Comparison of ENCODE assay signal across 1 cellular context in genomic region chr19:1275260-1275975, GRCh38.
TF ChIP-seq lines count a peak whose summit lies in the region.

FAM174C (plus strand) TSS chr19:1275530; CDS start chr19:1275550, 20 bp downstream.

TF ChIP-seq in HepG2, 621 proteins besides CTCF, POLR2A, EP300 and RAD21 (continued from another document and continues in another):
- TF ChIP-seq, protein P1, sequence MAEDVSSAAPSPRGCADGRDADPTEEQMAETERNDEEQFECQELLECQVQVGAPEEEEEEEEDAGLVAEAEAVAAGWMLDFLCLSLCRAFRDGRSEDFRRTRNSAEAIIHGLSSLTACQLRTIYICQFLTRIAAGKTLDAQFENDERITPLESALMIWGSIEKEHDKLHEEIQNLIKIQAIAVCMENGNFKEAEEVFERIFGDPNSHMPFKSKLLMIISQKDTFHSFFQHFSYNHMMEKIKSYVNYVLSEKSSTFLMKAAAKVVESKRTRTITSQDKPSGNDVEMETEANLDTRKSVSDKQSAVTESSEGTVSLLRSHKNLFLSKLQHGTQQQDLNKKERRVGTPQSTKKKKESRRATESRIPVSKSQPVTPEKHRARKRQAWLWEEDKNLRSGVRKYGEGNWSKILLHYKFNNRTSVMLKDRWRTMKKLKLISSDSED (CRISPR knock-in tag; IDR thresholded peaks at IDR 0.05), result 0 out of 2 replicates have a peak, but pooled peaks have one; percentile 11
- TF ChIP-seq SMYD3 (CRISPR knock-in tag; IDR thresholded peaks at IDR 0.05), result no peak
- TF ChIP-seq ZNF558 (CRISPR knock-in tag; IDR thresholded peaks at IDR 0.05; ENCODE audit: borderline replicate concordance), result peak; percentile 90; the same call in 1 of the 2 replicates
- TF ChIP-seq, protein P2, sequence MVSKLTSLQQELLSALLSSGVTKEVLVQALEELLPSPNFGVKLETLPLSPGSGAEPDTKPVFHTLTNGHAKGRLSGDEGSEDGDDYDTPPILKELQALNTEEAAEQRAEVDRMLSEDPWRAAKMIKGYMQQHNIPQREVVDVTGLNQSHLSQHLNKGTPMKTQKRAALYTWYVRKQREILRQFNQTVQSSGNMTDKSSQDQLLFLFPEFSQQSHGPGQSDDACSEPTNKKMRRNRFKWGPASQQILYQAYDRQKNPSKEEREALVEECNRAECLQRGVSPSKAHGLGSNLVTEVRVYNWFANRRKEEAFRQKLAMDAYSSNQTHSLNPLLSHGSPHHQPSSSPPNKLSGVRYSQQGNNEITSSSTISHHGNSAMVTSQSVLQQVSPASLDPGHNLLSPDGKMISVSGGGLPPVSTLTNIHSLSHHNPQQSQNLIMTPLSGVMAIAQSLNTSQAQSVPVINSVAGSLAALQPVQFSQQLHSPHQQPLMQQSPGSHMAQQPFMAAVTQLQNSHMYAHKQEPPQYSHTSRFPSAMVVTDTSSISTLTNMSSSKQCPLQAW (CRISPR knock-in tag; IDR thresholded peaks at IDR 0.05), result no peak; the same call in 1 of the 2 replicates
- no peak for TF ChIP-seq ZNF460 (CRISPR knock-in tag; IDR thresholded peaks at IDR 0.05; ENCODE audit: borderline replicate concordance)
- TF ChIP-seq KLF15 (CRISPR knock-in tag; IDR thresholded peaks at IDR 0.05; ENCODE audit: borderline replicate concordance), result no peak
- TF ChIP-seq PHB2 (IDR thresholded peaks at IDR 0.05; ENCODE audit: partially characterized antibody), result no peak
- no peak for TF ChIP-seq ZKSCAN5 (CRISPR knock-in tag; IDR thresholded peaks at IDR 0.05)
- no peak for TF ChIP-seq BCL6 (CRISPR knock-in tag; IDR thresholded peaks at IDR 0.05)
- TF ChIP-seq ZNF337 (CRISPR knock-in tag; IDR thresholded peaks at IDR 0.05; ENCODE audit: borderline replicate concordance, low read depth), result no peak
- TF ChIP-seq, protein P3, sequence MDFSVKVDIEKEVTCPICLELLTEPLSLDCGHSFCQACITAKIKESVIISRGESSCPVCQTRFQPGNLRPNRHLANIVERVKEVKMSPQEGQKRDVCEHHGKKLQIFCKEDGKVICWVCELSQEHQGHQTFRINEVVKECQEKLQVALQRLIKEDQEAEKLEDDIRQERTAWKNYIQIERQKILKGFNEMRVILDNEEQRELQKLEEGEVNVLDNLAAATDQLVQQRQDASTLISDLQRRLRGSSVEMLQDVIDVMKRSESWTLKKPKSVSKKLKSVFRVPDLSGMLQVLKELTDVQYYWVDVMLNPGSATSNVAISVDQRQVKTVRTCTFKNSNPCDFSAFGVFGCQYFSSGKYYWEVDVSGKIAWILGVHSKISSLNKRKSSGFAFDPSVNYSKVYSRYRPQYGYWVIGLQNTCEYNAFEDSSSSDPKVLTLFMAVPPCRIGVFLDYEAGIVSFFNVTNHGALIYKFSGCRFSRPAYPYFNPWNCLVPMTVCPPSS (IDR thresholded peaks at IDR 0.05), result no peak
- TF ChIP-seq ZBTB4 (CRISPR knock-in tag; IDR thresholded peaks at IDR 0.05; ENCODE audit: borderline replicate concordance), result no peak; the same call in 1 of the 2 replicates
- TF ChIP-seq REXO4 (CRISPR knock-in tag; IDR thresholded peaks at IDR 0.05; ENCODE audit: borderline replicate concordance), result no peak
- TF ChIP-seq ZSCAN30 (CRISPR knock-in tag; IDR thresholded peaks at IDR 0.05), result no peak
- TF ChIP-seq ZNF839 (CRISPR knock-in tag; IDR thresholded peaks at IDR 0.05; ENCODE audit: borderline replicate concordance), result no peak
- TF ChIP-seq TEAD2 (CRISPR knock-in tag; IDR thresholded peaks at IDR 0.05), result no peak
- TF ChIP-seq POLR2AphosphoS2 (IDR thresholded peaks at IDR 0.05; ENCODE audit: low read depth, low read length), result no peak
- TF ChIP-seq ZBTB37 (CRISPR knock-in tag; IDR thresholded peaks at IDR 0.05), result no peak
- no peak; the same call in 1 of the 2 replicates for TF ChIP-seq POGZ (CRISPR knock-in tag; IDR thresholded peaks at IDR 0.05)
- TF ChIP-seq EEA1 (CRISPR knock-in tag; IDR thresholded peaks at IDR 0.05; ENCODE audit: borderline replicate concordance), result no peak
- no peak; the same call in 1 of the 2 replicates for TF ChIP-seq ZNF709 (CRISPR knock-in tag; IDR thresholded peaks at IDR 0.05)
- TF ChIP-seq, protein P4, sequence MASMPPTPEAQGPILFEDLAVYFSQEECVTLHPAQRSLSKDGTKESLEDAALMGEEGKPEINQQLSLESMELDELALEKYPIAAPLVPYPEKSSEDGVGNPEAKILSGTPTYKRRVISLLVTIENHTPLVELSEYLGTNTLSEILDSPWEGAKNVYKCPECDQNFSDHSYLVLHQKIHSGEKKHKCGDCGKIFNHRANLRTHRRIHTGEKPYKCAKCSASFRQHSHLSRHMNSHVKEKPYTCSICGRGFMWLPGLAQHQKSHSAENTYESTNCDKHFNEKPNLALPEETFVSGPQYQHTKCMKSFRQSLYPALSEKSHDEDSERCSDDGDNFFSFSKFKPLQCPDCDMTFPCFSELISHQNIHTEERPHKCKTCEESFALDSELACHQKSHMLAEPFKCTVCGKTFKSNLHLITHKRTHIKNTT (CRISPR knock-in tag; IDR thresholded peaks at IDR 0.05), result no peak
- TF ChIP-seq ZNF615 (CRISPR knock-in tag; IDR thresholded peaks at IDR 0.05; ENCODE audit: borderline replicate concordance), result no peak
- TF ChIP-seq, protein P5, sequence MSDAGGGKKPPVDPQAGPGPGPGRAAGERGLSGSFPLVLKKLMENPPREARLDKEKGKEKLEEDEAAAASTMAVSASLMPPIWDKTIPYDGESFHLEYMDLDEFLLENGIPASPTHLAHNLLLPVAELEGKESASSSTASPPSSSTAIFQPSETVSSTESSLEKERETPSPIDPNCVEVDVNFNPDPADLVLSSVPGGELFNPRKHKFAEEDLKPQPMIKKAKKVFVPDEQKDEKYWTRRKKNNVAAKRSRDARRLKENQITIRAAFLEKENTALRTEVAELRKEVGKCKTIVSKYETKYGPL (CRISPR knock-in tag; IDR thresholded peaks at IDR 0.05), result no peak
- TF ChIP-seq NR2C2 (CRISPR knock-in tag; IDR thresholded peaks at IDR 0.05; ENCODE audit: borderline replicate concordance), result peak; percentile 80
- TF ChIP-seq ZNF672 (CRISPR knock-in tag; IDR thresholded peaks at IDR 0.05), result peak; percentile 96
- TF ChIP-seq WIZ (CRISPR knock-in tag; IDR thresholded peaks at IDR 0.05), result no peak
- no peak for TF ChIP-seq SRSF4 (IDR thresholded peaks at IDR 0.05; ENCODE audit: low read depth, low read length, poor library complexity, severe bottlenecking)
- TF ChIP-seq TEAD3 (CRISPR knock-in tag; optimal IDR thresholded peaks at IDR 0.05; ENCODE audit: borderline replicate concordance), result no peak
- no peak for TF ChIP-seq GPN1 (CRISPR knock-in tag; IDR thresholded peaks at IDR 0.05; ENCODE audit: borderline replicate concordance)
- no peak for TF ChIP-seq NAIF1 (CRISPR knock-in tag; IDR thresholded peaks at IDR 0.05; ENCODE audit: borderline replicate concordance)
- peak; percentile 52; the same call in 1 of the 2 replicates for TF ChIP-seq SUZ12 (IDR thresholded peaks at IDR 0.05; ENCODE audit: low read depth, low read length)
- TF ChIP-seq SRF (IDR thresholded peaks at IDR 0.05; ENCODE audit: low read depth, low read length), result no peak
- TF ChIP-seq ZNF556 (CRISPR knock-in tag; IDR thresholded peaks at IDR 0.05; ENCODE audit: borderline replicate concordance), result no peak
- TF ChIP-seq, protein P6, sequence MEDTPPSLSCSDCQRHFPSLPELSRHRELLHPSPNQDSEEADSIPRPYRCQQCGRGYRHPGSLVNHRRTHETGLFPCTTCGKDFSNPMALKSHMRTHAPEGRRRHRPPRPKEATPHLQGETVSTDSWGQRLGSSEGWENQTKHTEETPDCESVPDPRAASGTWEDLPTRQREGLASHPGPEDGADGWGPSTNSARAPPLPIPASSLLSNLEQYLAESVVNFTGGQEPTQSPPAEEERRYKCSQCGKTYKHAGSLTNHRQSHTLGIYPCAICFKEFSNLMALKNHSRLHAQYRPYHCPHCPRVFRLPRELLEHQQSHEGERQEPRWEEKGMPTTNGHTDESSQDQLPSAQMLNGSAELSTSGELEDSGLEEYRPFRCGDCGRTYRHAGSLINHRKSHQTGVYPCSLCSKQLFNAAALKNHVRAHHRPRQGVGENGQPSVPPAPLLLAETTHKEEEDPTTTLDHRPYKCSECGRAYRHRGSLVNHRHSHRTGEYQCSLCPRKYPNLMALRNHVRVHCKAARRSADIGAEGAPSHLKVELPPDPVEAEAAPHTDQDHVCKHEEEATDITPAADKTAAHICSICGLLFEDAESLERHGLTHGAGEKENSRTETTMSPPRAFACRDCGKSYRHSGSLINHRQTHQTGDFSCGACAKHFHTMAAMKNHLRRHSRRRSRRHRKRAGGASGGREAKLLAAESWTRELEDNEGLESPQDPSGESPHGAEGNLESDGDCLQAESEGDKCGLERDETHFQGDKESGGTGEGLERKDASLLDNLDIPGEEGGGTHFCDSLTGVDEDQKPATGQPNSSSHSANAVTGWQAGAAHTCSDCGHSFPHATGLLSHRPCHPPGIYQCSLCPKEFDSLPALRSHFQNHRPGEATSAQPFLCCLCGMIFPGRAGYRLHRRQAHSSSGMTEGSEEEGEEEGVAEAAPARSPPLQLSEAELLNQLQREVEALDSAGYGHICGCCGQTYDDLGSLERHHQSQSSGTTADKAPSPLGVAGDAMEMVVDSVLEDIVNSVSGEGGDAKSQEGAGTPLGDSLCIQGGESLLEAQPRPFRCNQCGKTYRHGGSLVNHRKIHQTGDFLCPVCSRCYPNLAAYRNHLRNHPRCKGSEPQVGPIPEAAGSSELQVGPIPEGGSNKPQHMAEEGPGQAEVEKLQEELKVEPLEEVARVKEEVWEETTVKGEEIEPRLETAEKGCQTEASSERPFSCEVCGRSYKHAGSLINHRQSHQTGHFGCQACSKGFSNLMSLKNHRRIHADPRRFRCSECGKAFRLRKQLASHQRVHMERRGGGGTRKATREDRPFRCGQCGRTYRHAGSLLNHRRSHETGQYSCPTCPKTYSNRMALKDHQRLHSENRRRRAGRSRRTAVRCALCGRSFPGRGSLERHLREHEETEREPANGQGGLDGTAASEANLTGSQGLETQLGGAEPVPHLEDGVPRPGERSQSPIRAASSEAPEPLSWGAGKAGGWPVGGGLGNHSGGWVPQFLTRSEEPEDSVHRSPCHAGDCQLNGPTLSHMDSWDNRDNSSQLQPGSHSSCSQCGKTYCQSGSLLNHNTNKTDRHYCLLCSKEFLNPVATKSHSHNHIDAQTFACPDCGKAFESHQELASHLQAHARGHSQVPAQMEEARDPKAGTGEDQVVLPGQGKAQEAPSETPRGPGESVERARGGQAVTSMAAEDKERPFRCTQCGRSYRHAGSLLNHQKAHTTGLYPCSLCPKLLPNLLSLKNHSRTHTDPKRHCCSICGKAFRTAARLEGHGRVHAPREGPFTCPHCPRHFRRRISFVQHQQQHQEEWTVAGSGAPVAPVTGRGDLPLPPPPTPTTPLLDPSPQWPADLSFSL (CRISPR knock-in tag; IDR thresholded peaks at IDR 0.05), result no peak
- TF ChIP-seq KDM4B (CRISPR knock-in tag; IDR thresholded peaks at IDR 0.05), result no peak; the same call in 1 of the 2 replicates
- TF ChIP-seq, protein P7, sequence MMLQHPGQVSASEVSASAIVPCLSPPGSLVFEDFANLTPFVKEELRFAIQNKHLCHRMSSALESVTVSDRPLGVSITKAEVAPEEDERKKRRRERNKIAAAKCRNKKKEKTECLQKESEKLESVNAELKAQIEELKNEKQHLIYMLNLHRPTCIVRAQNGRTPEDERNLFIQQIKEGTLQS (CRISPR knock-in tag; IDR thresholded peaks at IDR 0.05), result no peak
- TF ChIP-seq ZFY (CRISPR knock-in tag; IDR thresholded peaks at IDR 0.05), result peak; percentile 89; the same call in 1 of the 2 replicates
- TF ChIP-seq NFRKB (IDR thresholded peaks at IDR 0.05), result no peak
- TF ChIP-seq CAMTA2 (CRISPR knock-in tag; IDR thresholded peaks at IDR 0.05; ENCODE audit: borderline replicate concordance), result peak; percentile 79; the same call in 1 of the 2 replicates
- TF ChIP-seq KDM5B (CRISPR knock-in tag; IDR thresholded peaks at IDR 0.05; ENCODE audit: borderline replicate concordance), result peak; percentile 77
- no peak for TF ChIP-seq ZNF350 (CRISPR knock-in tag; IDR thresholded peaks at IDR 0.05; ENCODE audit: borderline replicate concordance, low read depth)
- TF ChIP-seq ZNF577 (CRISPR knock-in tag; IDR thresholded peaks at IDR 0.05; ENCODE audit: borderline replicate concordance, low read depth), result no peak
- TF ChIP-seq, protein P8, sequence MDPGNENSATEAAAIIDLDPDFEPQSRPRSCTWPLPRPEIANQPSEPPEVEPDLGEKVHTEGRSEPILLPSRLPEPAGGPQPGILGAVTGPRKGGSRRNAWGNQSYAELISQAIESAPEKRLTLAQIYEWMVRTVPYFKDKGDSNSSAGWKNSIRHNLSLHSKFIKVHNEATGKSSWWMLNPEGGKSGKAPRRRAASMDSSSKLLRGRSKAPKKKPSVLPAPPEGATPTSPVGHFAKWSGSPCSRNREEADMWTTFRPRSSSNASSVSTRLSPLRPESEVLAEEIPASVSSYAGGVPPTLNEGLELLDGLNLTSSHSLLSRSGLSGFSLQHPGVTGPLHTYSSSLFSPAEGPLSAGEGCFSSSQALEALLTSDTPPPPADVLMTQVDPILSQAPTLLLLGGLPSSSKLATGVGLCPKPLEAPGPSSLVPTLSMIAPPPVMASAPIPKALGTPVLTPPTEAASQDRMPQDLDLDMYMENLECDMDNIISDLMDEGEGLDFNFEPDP (CRISPR knock-in tag; conservative IDR thresholded peaks at IDR 0.05), result no peak
- TF ChIP-seq ZNF136 (CRISPR knock-in tag; IDR thresholded peaks at IDR 0.05; ENCODE audit: low read depth), result no peak
- TF ChIP-seq ZNF431 (CRISPR knock-in tag; IDR thresholded peaks at IDR 0.05; ENCODE audit: borderline replicate concordance, low read depth), result peak; percentile 89
